ENCODE assay signal across 8 cellular contexts in the genomic region with DNA sequence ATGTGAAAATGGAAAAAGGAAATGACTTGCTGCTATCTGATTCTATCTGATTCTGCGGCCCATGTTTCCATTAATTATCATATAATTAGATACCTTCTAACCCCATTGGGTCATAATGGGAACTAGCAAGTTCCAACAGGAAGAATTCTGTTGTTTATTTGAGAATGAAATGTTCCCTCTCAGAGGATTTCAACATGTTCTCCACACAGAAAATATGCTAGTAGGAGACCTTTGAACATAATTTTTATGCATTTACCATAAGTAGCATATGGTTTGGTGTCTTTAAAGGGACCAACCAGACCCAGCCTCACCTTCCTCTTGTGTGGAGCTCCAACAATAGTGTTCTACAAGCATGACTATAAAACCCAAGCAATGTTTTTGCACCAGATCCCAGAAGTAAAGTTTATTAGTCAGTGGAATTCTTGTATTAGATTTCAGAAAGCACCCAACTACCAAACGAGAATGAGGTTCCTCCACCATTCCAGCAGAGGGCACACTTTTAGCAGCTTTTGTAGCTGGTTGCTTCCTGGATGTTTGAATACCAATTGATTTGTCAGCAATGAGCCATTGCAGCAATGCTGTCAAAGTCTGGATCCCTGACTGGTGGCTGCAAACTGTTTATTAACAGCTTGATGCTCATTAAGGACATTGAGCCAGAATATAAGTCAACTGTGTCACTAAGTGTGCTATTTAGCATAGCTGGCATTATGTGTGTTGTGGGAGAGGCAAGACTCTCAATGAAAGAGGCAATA.
DNase-seq lines count a peak whose midpoint lies in the region; ATAC-seq and TF ChIP-seq lines count a peak whose summit lies in the region.

No MANE protein-coding gene starts in this region.

- TF ChIP-seq POLR2A in adrenal gland (IDR thresholded peaks at IDR 0.05), result no peak

- TF ChIP-seq CTCF in adrenal gland (IDR thresholded peaks at IDR 0.05), result peak; percentile 11 to 46 (median 32)

- no peaks in the 10 kb centered on the region for H3K36me3 ChIP-seq in adrenal gland (replicated peaks in 1 of 2)

- peaks cover 0 to 2% (median 0%) of the 10 kb centered on the region in 3 donors for H3K27me3 Mint-ChIP-seq in immature natural killer cell (ENCODE audit: low read depth in 3 of 3)
- no peaks in the 10 kb centered on the region for H3K27me3 Mint-ChIP-seq in stimulated activated naive CD8-positive, alpha-beta T cell treated with anti-CD3 and anti-CD28 coated beads, Interleukin-15, amount 100 ng/mL, for 72 hours

- no peaks in the 10 kb centered on the region for H3K9me3 ChIP-seq in adrenal gland (replicated peaks in 1 of 3)

- H3K27ac Mint-ChIP-seq in immature natural killer cell, result no peak overlapping the region
- H3K27ac Mint-ChIP-seq in stimulated activated naive CD8-positive, alpha-beta T cell treated with anti-CD3 and anti-CD28 coated beads, Interleukin-15, amount 100 ng/mL, for 72 hours, result peak overlapping the region in 1 of 2 donors; percentile 52

- ATAC-seq in GM19372 (IDR thresholded peaks at IDR 0.05; ENCODE audit: low read depth, unreplicated experiment), result peak; percentile 82
- ATAC-seq in HG03354 (IDR thresholded peaks at IDR 0.05; ENCODE audit: poor library complexity, severe bottlenecking, unreplicated experiment), result peak; percentile 89
- peak; percentile 66 for ATAC-seq in stimulated activated naive CD8-positive, alpha-beta T cell treated with anti-CD3 and anti-CD28 coated beads, Interleukin-15, amount 100 ng/mL, for 72 hours

- no peaks in the 10 kb centered on the region for H3K9me3 Mint-ChIP-seq in immature natural killer cell
- peaks cover 0 to 6% of the 10 kb centered on the region in 2 donors for H3K9me3 Mint-ChIP-seq in stimulated activated naive CD8-positive, alpha-beta T cell treated with anti-CD3 and anti-CD28 coated beads, Interleukin-15, amount 100 ng/mL, for 72 hours

- H3K4me3 ChIP-seq in adrenal gland, result no peak overlapping the region

- WGBS in adrenal gland, 4 donors, result 30 to 46% (median 43%) methylated on average over 2 of the region's 2 CpGs

- no peaks in the 10 kb centered on the region for H3K4me1 Mint-ChIP-seq in immature natural killer cell
- H3K4me1 Mint-ChIP-seq in stimulated activated naive CD8-positive, alpha-beta T cell treated with anti-CD3 and anti-CD28 coated beads, Interleukin-15, amount 100 ng/mL, for 72 hours, result no peaks in the 10 kb centered on the region

- H3K4me1 ChIP-seq in adrenal gland (replicated peaks in 1 of 2), result no peaks in the 10 kb centered on the region

- intact Hi-C loops in adrenal gland (cut with DNase I), result no loop called here

- no peaks in the 10 kb centered on the region for H3K36me3 Mint-ChIP-seq in immature natural killer cell

- H3K4me3 Mint-ChIP-seq in immature natural killer cell, result no peak overlapping the region
- H3K4me3 Mint-ChIP-seq in stimulated activated naive CD8-positive, alpha-beta T cell treated with anti-CD3 and anti-CD28 coated beads, Interleukin-15, amount 100 ng/mL, for 72 hours, result no peak overlapping the region

- H3K27me3 ChIP-seq in adrenal gland, result no peaks in the 10 kb centered on the region

- in situ Hi-C loops in G401 (cut with HindIII; ENCODE audit: low sequenced_read_pairs), result no loop called here

- DNase-seq in G401 (ENCODE audit: low spot score) (peak; percentile 11), NCI-H748 treated with DMSO at 0.1 percent for 48 hours (lab: John Stamatoyannopoulos, UW) (peak; percentile 36), adrenal gland (peak in 3 of 7 donors; percentile 2 to 32 (median 16)), immature natural killer cell (peak in 2 of 3 donors; percentile 7 to 14), mesenteric fat pad (ENCODE audit: low spot score) (no peak)
- peak; percentile 29 to 34 for DNase-seq in stimulated activated naive CD8-positive, alpha-beta T cell treated with anti-CD3 and anti-CD28 coated beads, Interleukin-15, amount 100 ng/mL, for 72 hours

- H3K27ac ChIP-seq in adrenal gland, result no peak overlapping the region
